Comparison of ENCODE assay signal across 1 cellular context in genomic region chr11:90556612-90557011, GRCh38.
TF ChIP-seq lines count a peak whose summit lies in the region.

No MANE protein-coding gene starts in this region.

TF ChIP-seq in GM12878, 131 proteins besides CTCF, POLR2A, EP300 and RAD21 (continued from another document):
- TF ChIP-seq CUX1 (IDR thresholded peaks at IDR 0.05; ENCODE audit: insufficient replicate concordance, low read depth, low read length) (no peak), PML (IDR thresholded peaks at IDR 0.05; ENCODE audit: low read length) (no peak), ZBTB33 (IDR thresholded peaks at IDR 0.05) (no peak), USF1 (IDR thresholded peaks at IDR 0.05; ENCODE audit: borderline replicate concordance, extremely low read length, insufficient read depth, low read depth, low read length) (no peak), NFIC (IDR thresholded peaks at IDR 0.05; ENCODE audit: low read depth, low read length) (no peak), BCL11A (IDR thresholded peaks at IDR 0.05; ENCODE audit: low read depth, low read length) (no peak), SIX5 (IDR thresholded peaks at IDR 0.05; ENCODE audit: low read depth, low read length, severe bottlenecking) (no peak), ZBTB11 (CRISPR knock-in tag; IDR thresholded peaks at IDR 0.05) (no peak), FOXK2 (IDR thresholded peaks at IDR 0.05) (no peak), PKNOX1 (IDR thresholded peaks at IDR 0.05) (no peak)
